In the genomic region with DNA sequence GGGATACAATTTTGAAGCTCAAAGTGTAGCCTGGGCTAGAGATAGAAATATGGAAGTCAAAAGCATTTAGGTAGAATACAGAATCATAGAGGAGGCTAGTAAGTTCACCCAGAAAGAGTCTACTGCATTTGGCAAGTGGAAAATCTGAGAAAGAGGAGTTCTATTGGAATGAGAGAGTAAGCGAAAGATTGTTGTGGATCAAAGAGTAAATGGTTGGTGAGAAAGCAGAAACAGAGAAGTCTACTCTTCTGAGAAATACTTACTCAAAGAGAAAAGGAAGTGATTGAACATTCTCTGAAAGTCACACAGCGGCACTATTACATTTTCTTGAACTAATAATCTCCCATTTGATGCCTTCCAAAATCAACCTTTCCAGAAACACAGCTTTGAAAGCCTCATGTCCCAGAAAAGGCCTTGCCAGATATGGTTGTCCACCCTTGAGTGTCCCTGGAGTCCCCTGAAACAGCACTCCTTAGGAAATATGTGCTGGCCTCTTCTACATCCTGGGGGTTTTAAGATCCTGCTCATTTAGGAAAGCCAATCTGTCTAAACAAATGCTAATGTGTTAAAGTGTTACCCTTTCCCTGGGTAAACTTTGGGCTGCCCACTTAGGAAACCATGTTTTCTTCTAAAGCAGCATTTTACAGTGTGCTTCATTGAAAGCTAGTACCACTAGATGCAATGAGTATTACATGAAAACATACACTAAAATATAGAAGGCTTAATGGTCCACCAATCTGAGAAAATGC, we compare ENCODE assay signal across 30 cellular contexts.
DNase-seq lines count a peak whose midpoint lies in the region; ATAC-seq and TF ChIP-seq lines count a peak whose summit lies in the region.
"Had no signal": no experiment of that assay in that cellular context is flagged by ENCODE, and none has a peak within 500 bp of the region (broad histone marks: within the 10 kb centered on the region; RNA-seq: fewer than 3 reads in every experiment).

No MANE protein-coding gene starts in this region.

- POLR2A ChIA-PET in activated CD4-positive, alpha-beta T cell treated with anti-CD3 and anti-CD28 coated beads, Interleukin-2, amount 10 ng/mL, durations not matched to agents 7 days and 5 days (lab: Charles Lee): no interaction called here
- POLR2A ChIA-PET in activated CD8-positive, alpha-beta T cell treated with anti-CD3 and anti-CD28 coated beads, Interleukin-2, amount 10 ng/mL, durations not matched to agents 7 days and 5 days (lab: Charles Lee): no interaction called here

- H3K36me3 ChIP-seq in DND-41 (ENCODE audit: insufficient read depth, low read length): peaks cover 12% of the 10 kb centered on the region
- H3K36me3 ChIP-seq: pancreas, right atrium auricular region had no signal

- peaks cover 64% of the 10 kb centered on the region for H3K36me3 Mint-ChIP-seq in activated CD4-positive, alpha-beta T cell treated with anti-CD3 and anti-CD28 coated beads, Interleukin-2, amount 10 ng/mL, durations not matched to agents 7 days and 5 days (ENCODE audit: low read depth)
- peaks cover 23% of the 10 kb centered on the region for H3K36me3 Mint-ChIP-seq in activated CD8-positive, alpha-beta T cell treated with anti-CD3 and anti-CD28 coated beads, Interleukin-2, amount 10 ng/mL, durations not matched to agents 7 days and 5 days (ENCODE audit: low read depth)

- no peaks in the 10 kb centered on the region for H4K20me1 ChIP-seq in DND-41 (ENCODE audit: insufficient read depth, low read length)

- H3K4me1 ChIP-seq in DND-41 (ENCODE audit: insufficient read depth, low read length) (peaks cover 25% of the 10 kb centered on the region), foreskin keratinocyte (no peaks in the 10 kb centered on the region)
- H3K4me1 ChIP-seq: Caco-2, right atrium auricular region had no signal

- H3K9me3 ChIP-seq in DND-41 (ENCODE audit: insufficient read depth, low read length, severe bottlenecking): peaks cover 11% of the 10 kb centered on the region
- H3K9me3 ChIP-seq: Caco-2, pancreas, right atrium auricular region had no signal

- no peaks in the 10 kb centered on the region for H3K27me3 ChIP-seq in DND-41 (ENCODE audit: insufficient read depth, low read length, poor library complexity)
- H3K27me3 ChIP-seq in foreskin keratinocyte: no peaks in the 10 kb centered on the region
- H3K27me3 ChIP-seq: pancreas, right atrium auricular region had no signal

- H3K79me2 ChIP-seq in DND-41 (ENCODE audit: insufficient read depth, low read length): no peaks in the 10 kb centered on the region

- H3K4me3 Mint-ChIP-seq in activated CD4-positive, alpha-beta T cell treated with anti-CD3 and anti-CD28 coated beads, Interleukin-2, amount 10 ng/mL, durations not matched to agents 7 days and 5 days: no peak overlapping the region
- no peak overlapping the region for H3K4me3 Mint-ChIP-seq in activated CD8-positive, alpha-beta T cell treated with anti-CD3 and anti-CD28 coated beads, Interleukin-2, amount 10 ng/mL, durations not matched to agents 7 days and 5 days
- H3K4me3 Mint-ChIP-seq: B cell, endodermal cell, neural crest cell had no signal

- peaks cover 57% of the 10 kb centered on the region for H3K4me1 Mint-ChIP-seq in activated CD4-positive, alpha-beta T cell treated with anti-CD3 and anti-CD28 coated beads, Interleukin-2, amount 10 ng/mL, durations not matched to agents 7 days and 5 days
- H3K4me1 Mint-ChIP-seq in activated CD8-positive, alpha-beta T cell treated with anti-CD3 and anti-CD28 coated beads, Interleukin-2, amount 10 ng/mL, durations not matched to agents 7 days and 5 days (ENCODE audit: low read depth): peaks cover 36% of the 10 kb centered on the region
- H3K4me1 Mint-ChIP-seq: B cell, endodermal cell, neural crest cell had no signal

- no peak overlapping the region for H3K9ac ChIP-seq in DND-41 (ENCODE audit: low read depth, low read length)

- peak overlapping the region; percentile 62; the same call in 1 of the 2 replicates for H2AFZ ChIP-seq in DND-41 (ENCODE audit: low read depth, low read length)

- DNase-seq in activated CD4-positive, alpha-beta T cell treated with anti-CD3 and anti-CD28 coated beads, Interleukin-2, amount 10 ng/mL, durations not matched to agents 7 days and 5 days: no peak
- no peak for DNase-seq in activated CD4-positive, alpha-beta T cell treated with anti-CD3 and anti-CD28 coated beads, Interleukin-2, amount 50 U/mL, for 48 hours
- DNase-seq in DND-41: no peak
- no peak for DNase-seq in activated CD8-positive, alpha-beta T cell treated with anti-CD3 and anti-CD28 coated beads, Interleukin-2, amount 10 ng/mL, durations not matched to agents 7 days and 5 days
- peak; percentile 9 for DNase-seq in iPS-NIHi7 (ENCODE audit: extremely low spot score)
- no peak for DNase-seq in foreskin keratinocyte
- DNase-seq in NCI-H1092 treated with DMSO at 0.1 percent for 48 hours (lab: John Stamatoyannopoulos, UW): no peak
- DNase-seq in posterior cingulate gyrus: no peak
- DNase-seq: Caco-2; central memory CD4-positive, alpha-beta T cell; endodermal cell; foreskin melanocyte; KBM-7; left colon; mammary epithelial cell; NCI-H2029 treated with DMSO at 0.1 percent for 48 hours; NCI-H526; NK-92 treated with Interleukin-12 subunit alpha and Interleukin-12 subunit beta, amount 100 ng/mL, for 24 hours; pancreas; SIG-M5; stimulated activated CD4-positive, alpha-beta T cell treated with anti-CD3 and anti-CD28 coated beads, Interleukin-1b, Interleukin-23, amount 100 ng/mL, for 48 hours; stimulated activated CD8-positive, alpha-beta memory T cell treated with anti-CD3 and anti-CD28 coated beads, Interleukin-4, amount 100 ng/mL, for 48 hours; SW 1271; trophoblast cell had no signal

- H3K4me2 ChIP-seq in DND-41 (ENCODE audit: insufficient read depth, low read length): no peak overlapping the region
- H3K4me2 ChIP-seq: smooth muscle cell had no signal

- ATAC-seq in DND-41 (ENCODE audit: insufficient read depth, low read depth) (0 out of 3 replicates have a peak, but pooled peaks have one; percentile 24), foreskin keratinocyte (no peak)
- no peak for ATAC-seq in activated CD8-positive, alpha-beta T cell treated with anti-CD3 and anti-CD28 coated beads, Interleukin-2, amount 10 ng/mL, durations not matched to agents 7 days and 5 days
- ATAC-seq: esophagus mucosa, left colon, Panc1, pancreas had no signal

- H3K27me3 Mint-ChIP-seq in activated CD4-positive, alpha-beta T cell treated with anti-CD3 and anti-CD28 coated beads, Interleukin-2, amount 10 ng/mL, durations not matched to agents 7 days and 5 days: no peaks in the 10 kb centered on the region
- H3K27me3 Mint-ChIP-seq in activated CD8-positive, alpha-beta T cell treated with anti-CD3 and anti-CD28 coated beads, Interleukin-2, amount 10 ng/mL, durations not matched to agents 7 days and 5 days (ENCODE audit: low read depth): no peaks in the 10 kb centered on the region
- H3K27me3 Mint-ChIP-seq: B cell had no signal

- peak overlapping the region; percentile 82 for H3K27ac Mint-ChIP-seq in activated CD4-positive, alpha-beta T cell treated with anti-CD3 and anti-CD28 coated beads, Interleukin-2, amount 10 ng/mL, durations not matched to agents 7 days and 5 days
- peak overlapping the region; percentile 61 for H3K27ac Mint-ChIP-seq in activated CD8-positive, alpha-beta T cell treated with anti-CD3 and anti-CD28 coated beads, Interleukin-2, amount 10 ng/mL, durations not matched to agents 7 days and 5 days
- H3K27ac Mint-ChIP-seq: B cell, endodermal cell had no signal

- CTCF ChIA-PET in activated CD4-positive, alpha-beta T cell treated with anti-CD3 and anti-CD28 coated beads, Interleukin-2, amount 10 ng/mL, durations not matched to agents 7 days and 5 days (lab: Charles Lee): no interaction called here
- CTCF ChIA-PET in activated CD8-positive, alpha-beta T cell treated with anti-CD3 and anti-CD28 coated beads, Interleukin-2, amount 10 ng/mL, durations not matched to agents 7 days and 5 days (lab: Charles Lee): interaction anchor here (1.1 to 1.2 kb wide), 3 partner anchors 11 to 359 kb away, joined by 3 read pairs; no protein-coding TSS in a partner anchor

- no peak overlapping the region for H3K4me3 ChIP-seq in DND-41 (ENCODE audit: low read depth in 1 of 2, low read length in 2 of 2)
- H3K4me3 ChIP-seq: pancreas, right atrium auricular region, smooth muscle cell had no signal

- TF ChIP-seq CTCF in DND-41 (IDR thresholded peaks at IDR 0.05; ENCODE audit: borderline replicate concordance, extremely low read depth, low read length, poor library complexity, severe bottlenecking) (no peak), foreskin keratinocyte (conservative IDR thresholded peaks at IDR 0.05) (no peak)

- H3K9me3 Mint-ChIP-seq in activated CD4-positive, alpha-beta T cell treated with anti-CD3 and anti-CD28 coated beads, Interleukin-2, amount 10 ng/mL, durations not matched to agents 7 days and 5 days: peaks cover 52% of the 10 kb centered on the region
- H3K9me3 Mint-ChIP-seq in activated CD8-positive, alpha-beta T cell treated with anti-CD3 and anti-CD28 coated beads, Interleukin-2, amount 10 ng/mL, durations not matched to agents 7 days and 5 days (ENCODE audit: insufficient read depth): peaks cover 10% of the 10 kb centered on the region
- H3K9me3 Mint-ChIP-seq: endodermal cell, neural crest cell had no signal

- intact Hi-C loops in posterior cingulate gyrus (cut with DNase I): no loop called here

- H3K27ac ChIP-seq in DND-41 (ENCODE audit: low read length) (peak overlapping the region; percentile 55; the same call in 1 of the 2 replicates), foreskin keratinocyte (no peak overlapping the region)
- H3K27ac ChIP-seq: pancreas, right atrium auricular region had no signal
